Comparison of ENCODE assay signal across 18 cellular contexts in genomic region chr22:27203276-27203660, GRCh38.
DNase-seq lines count a peak whose midpoint lies in the region; ATAC-seq and TF ChIP-seq lines count a peak whose summit lies in the region.
"Had no signal": no experiment of that assay in that cellular context is flagged by ENCODE, and none has a peak within 500 bp of the region (broad histone marks: within the 10 kb centered on the region; RNA-seq: fewer than 3 reads in every experiment).

No MANE protein-coding gene starts in this region.

- H3K27me3 ChIP-seq in foreskin keratinocyte: no peaks in the 10 kb centered on the region
- H3K27me3 ChIP-seq: cardiac muscle cell had no signal

- no peak for TF ChIP-seq CTCF in foreskin keratinocyte (conservative IDR thresholded peaks at IDR 0.05)
- no peak for TF ChIP-seq CTCF in progenitor cell of endocrine pancreas (IDR thresholded peaks at IDR 0.05; ENCODE audit: unreplicated experiment)

- peak; percentile 8; the same call in 2 of the 3 replicates for ATAC-seq in SK-N-SH treated with all-trans-retinoic acid at 6 μM for 48 hours
- ATAC-seq in foreskin keratinocyte: peak; percentile 1
- ATAC-seq: stimulated activated naive CD8-positive, alpha-beta T cell treated with anti-CD3 and anti-CD28 coated beads, Interleukin-15, Interleukin-2, amounts not matched to agents 100 U/mL and 50 U/mL, for 24 hours had no signal

- DNase-seq in Daoy (ENCODE audit: low read depth) (peak; percentile 47), foreskin keratinocyte (no peak), progenitor cell of endocrine pancreas (ENCODE audit: low spot score, unreplicated experiment) (no peak), SIG-M5 (lab: John Stamatoyannopoulos, UW) (no peak), DMS153 (lab: John Stamatoyannopoulos, UW) (no peak)
- no peak for DNase-seq in stimulated activated CD4-positive, alpha-beta T cell treated with anti-CD3 and anti-CD28 coated beads, Interleukin-2, amount 100 ng/mL, for 48 hours
- no peak for DNase-seq in activated CD4-positive, CD25-positive, alpha-beta regulatory T cell (lab: John Stamatoyannopoulos, UW)
- DNase-seq: activated CD4-positive, alpha-beta T cell treated with anti-CD3 and anti-CD28 coated beads, Interleukin-2, amount 10 ng/mL, durations not matched to agents 7 days and 5 days; effector CD4-positive, alpha-beta T cell; NCI-H1436; NCI-H345; occipital lobe; spleen; stimulated activated naive CD8-positive, alpha-beta T cell treated with anti-CD3 and anti-CD28 coated beads, Interleukin-15, Interleukin-2, amounts not matched to agents 100 U/mL and 50 U/mL, for 24 hours had no signal

- H3K27ac ChIP-seq in foreskin keratinocyte: peak overlapping the region; percentile 85
- H3K27ac ChIP-seq: cardiac muscle cell, KMS-11, spleen had no signal

- no peaks in the 10 kb centered on the region for H3K9me3 Mint-ChIP-seq in progenitor cell of endocrine pancreas (ENCODE audit: low read depth)
- H3K9me3 Mint-ChIP-seq: activated CD4-positive, alpha-beta T cell treated with anti-CD3 and anti-CD28 coated beads, Interleukin-2, amount 10 ng/mL, durations not matched to agents 7 days and 5 days; activated naive CD4-positive, alpha-beta T cell treated with anti-CD3 and anti-CD28 coated beads, Interleukin-2, amount 50 U/mL, for 24 hours had no signal

- H3K27me3 Mint-ChIP-seq in progenitor cell of endocrine pancreas: peaks cover 26% of the 10 kb centered on the region
- H3K27me3 Mint-ChIP-seq: activated CD4-positive, alpha-beta T cell treated with anti-CD3 and anti-CD28 coated beads, Interleukin-2, amount 10 ng/mL, durations not matched to agents 7 days and 5 days had no signal

- H3K4me1 ChIP-seq in foreskin keratinocyte: peaks cover 30% of the 10 kb centered on the region
- H3K4me1 ChIP-seq: spleen had no signal

- peaks cover 17% of the 10 kb centered on the region for H3K4me1 Mint-ChIP-seq in progenitor cell of endocrine pancreas (ENCODE audit: low read depth)
- H3K4me1 Mint-ChIP-seq: activated CD4-positive, alpha-beta T cell treated with anti-CD3 and anti-CD28 coated beads, Interleukin-2, amount 10 ng/mL, durations not matched to agents 7 days and 5 days; activated naive CD4-positive, alpha-beta T cell treated with anti-CD3 and anti-CD28 coated beads, Interleukin-2, amount 50 U/mL, for 24 hours had no signal

- H3K4me3 Mint-ChIP-seq in progenitor cell of endocrine pancreas (ENCODE audit: low read depth): no peak overlapping the region
- H3K4me3 Mint-ChIP-seq: activated CD4-positive, alpha-beta T cell treated with anti-CD3 and anti-CD28 coated beads, Interleukin-2, amount 10 ng/mL, durations not matched to agents 7 days and 5 days; activated naive CD4-positive, alpha-beta T cell treated with anti-CD3 and anti-CD28 coated beads, Interleukin-2, amount 50 U/mL, for 24 hours had no signal

- no peaks in the 10 kb centered on the region for H3K36me3 Mint-ChIP-seq in progenitor cell of endocrine pancreas (ENCODE audit: insufficient read depth)
- H3K36me3 Mint-ChIP-seq: activated naive CD4-positive, alpha-beta T cell treated with anti-CD3 and anti-CD28 coated beads, Interleukin-2, amount 50 U/mL, for 24 hours had no signal

- H3K27ac Mint-ChIP-seq in progenitor cell of endocrine pancreas: peak overlapping the region; percentile 93
- H3K27ac Mint-ChIP-seq: activated CD4-positive, alpha-beta T cell treated with anti-CD3 and anti-CD28 coated beads, Interleukin-2, amount 10 ng/mL, durations not matched to agents 7 days and 5 days; activated naive CD4-positive, alpha-beta T cell treated with anti-CD3 and anti-CD28 coated beads, Interleukin-2, amount 50 U/mL, for 24 hours had no signal

TF ChIP-seq in SK-N-SH treated with all-trans-retinoic acid at 6 μM for 48 hours, 23 proteins besides CTCF, POLR2A, EP300 and RAD21:
- TF ChIP-seq, protein P1, sequence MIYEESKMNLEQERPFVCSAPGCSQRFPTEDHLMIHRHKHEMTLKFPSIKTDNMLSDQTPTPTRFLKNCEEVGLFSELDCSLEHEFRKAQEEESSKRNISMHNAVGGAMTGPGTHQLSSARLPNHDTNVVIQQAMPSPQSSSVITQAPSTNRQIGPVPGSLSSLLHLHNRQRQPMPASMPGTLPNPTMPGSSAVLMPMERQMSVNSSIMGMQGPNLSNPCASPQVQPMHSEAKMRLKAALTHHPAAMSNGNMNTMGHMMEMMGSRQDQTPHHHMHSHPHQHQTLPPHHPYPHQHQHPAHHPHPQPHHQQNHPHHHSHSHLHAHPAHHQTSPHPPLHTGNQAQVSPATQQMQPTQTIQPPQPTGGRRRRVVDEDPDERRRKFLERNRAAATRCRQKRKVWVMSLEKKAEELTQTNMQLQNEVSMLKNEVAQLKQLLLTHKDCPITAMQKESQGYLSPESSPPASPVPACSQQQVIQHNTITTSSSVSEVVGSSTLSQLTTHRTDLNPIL (CRISPR knock-in tag; IDR thresholded peaks at IDR 0.05; ENCODE audit: low read depth): no peak
- TF ChIP-seq OSR1 (CRISPR knock-in tag; IDR thresholded peaks at IDR 0.05) (no peak), SNAI2 (CRISPR knock-in tag; IDR thresholded peaks at IDR 0.05) (no peak), ARNTL (CRISPR knock-in tag; IDR thresholded peaks at IDR 0.05; ENCODE audit: borderline replicate concordance, low read depth) (no peak), ZC3H10 (CRISPR knock-in tag; IDR thresholded peaks at IDR 0.05) (no peak), ZFP30 (CRISPR knock-in tag; IDR thresholded peaks at IDR 0.05) (no peak), ZNF8 (CRISPR knock-in tag; IDR thresholded peaks at IDR 0.05) (no peak), ISL1 (CRISPR knock-in tag; IDR thresholded peaks at IDR 0.05) (no peak), GLIS3 (CRISPR knock-in tag; IDR thresholded peaks at IDR 0.05) (no peak), BACH2 (CRISPR knock-in tag; IDR thresholded peaks at IDR 0.05; ENCODE audit: borderline replicate concordance) (no peak)
- TF ChIP-seq, protein P2, sequence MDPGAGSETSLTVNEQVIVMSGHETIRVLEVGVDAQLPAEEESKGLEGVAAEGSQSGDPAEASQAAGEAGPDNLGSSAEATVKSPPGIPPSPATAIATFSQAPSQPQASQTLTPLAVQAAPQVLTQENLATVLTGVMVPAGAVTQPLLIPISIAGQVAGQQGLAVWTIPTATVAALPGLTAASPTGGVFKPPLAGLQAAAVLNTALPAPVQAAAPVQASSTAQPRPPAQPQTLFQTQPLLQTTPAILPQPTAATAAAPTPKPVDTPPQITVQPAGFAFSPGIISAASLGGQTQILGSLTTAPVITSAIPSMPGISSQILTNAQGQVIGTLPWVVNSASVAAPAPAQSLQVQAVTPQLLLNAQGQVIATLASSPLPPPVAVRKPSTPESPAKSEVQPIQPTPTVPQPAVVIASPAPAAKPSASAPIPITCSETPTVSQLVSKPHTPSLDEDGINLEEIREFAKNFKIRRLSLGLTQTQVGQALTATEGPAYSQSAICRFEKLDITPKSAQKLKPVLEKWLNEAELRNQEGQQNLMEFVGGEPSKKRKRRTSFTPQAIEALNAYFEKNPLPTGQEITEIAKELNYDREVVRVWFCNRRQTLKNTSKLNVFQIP (CRISPR knock-in tag; IDR thresholded peaks at IDR 0.05; ENCODE audit: borderline replicate concordance, low read depth): no peak
- TF ChIP-seq, protein P3, sequence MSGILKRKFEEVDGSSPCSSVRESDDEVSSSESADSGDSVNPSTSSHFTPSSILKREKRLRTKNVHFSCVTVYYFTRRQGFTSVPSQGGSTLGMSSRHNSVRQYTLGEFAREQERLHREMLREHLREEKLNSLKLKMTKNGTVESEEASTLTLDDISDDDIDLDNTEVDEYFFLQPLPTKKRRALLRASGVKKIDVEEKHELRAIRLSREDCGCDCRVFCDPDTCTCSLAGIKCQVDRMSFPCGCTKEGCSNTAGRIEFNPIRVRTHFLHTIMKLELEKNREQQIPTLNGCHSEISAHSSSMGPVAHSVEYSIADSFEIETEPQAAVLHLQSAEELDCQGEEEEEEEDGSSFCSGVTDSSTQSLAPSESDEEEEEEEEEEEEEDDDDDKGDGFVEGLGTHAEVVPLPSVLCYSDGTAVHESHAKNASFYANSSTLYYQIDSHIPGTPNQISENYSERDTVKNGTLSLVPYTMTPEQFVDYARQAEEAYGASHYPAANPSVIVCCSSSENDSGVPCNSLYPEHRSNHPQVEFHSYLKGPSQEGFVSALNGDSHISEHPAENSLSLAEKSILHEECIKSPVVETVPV (CRISPR knock-in tag; IDR thresholded peaks at IDR 0.05): no peak
